In genomic region chr5:134133213-134133994, GRCh38 we compare ENCODE assay signal across 9 cellular contexts. TPM values are rescaled to one million over a fixed set of nuclear protein-coding genes. Genes with fewer than 3 reads are reported as not detected.
DNase-seq lines count a peak whose midpoint lies in the region; ATAC-seq lines count a peak whose summit lies in the region.
"Had no signal": no experiment of that assay in that cellular context is flagged by ENCODE, and none has a peak within 500 bp of the region (broad histone marks: within the 10 kb centered on the region; RNA-seq: fewer than 3 reads in every experiment).

No MANE protein-coding gene starts in this region.

- H3K27me3 ChIP-seq in H7 (ENCODE audit: control insufficient read depth, insufficient read depth, low read length) (no peaks in the 10 kb centered on the region), MG63 (no peaks in the 10 kb centered on the region)

- DNase-seq in H7 (peak; percentile 30), MG63 (no peak)
- DNase-seq in activated CD4-positive, CD25-positive, alpha-beta regulatory T cell treated with anti-CD3 and anti-CD28 coated beads, Interleukin-2, amount 50 U/mL, for 72 hours, result peak; percentile 34
- DNase-seq in effector CD4-positive, alpha-beta T cell, result peak; percentile 7
- DNase-seq in stimulated activated CD8-positive, alpha-beta memory T cell treated with anti-CD3 and anti-CD28 coated beads, Interleukin-4, amount 100 ng/mL, for 48 hours, result peak; percentile 27
- DNase-seq: anterior cingulate cortex, NCI-H187 treated with DMSO at 0.1 percent for 48 hours had no signal

- no peaks in the 10 kb centered on the region for H3K9me3 ChIP-seq in MG63

- ATAC-seq in HG03039 (IDR thresholded peaks at IDR 0.05; ENCODE audit: unreplicated experiment) (no peak), GM21825 (IDR thresholded peaks at IDR 0.05; ENCODE audit: unreplicated experiment) (no peak)

- H3K36me3 ChIP-seq in H7 (replicated peaks; ENCODE audit: control insufficient read depth, insufficient read depth, low read length) (peaks cover 12% of the 10 kb centered on the region), MG63 (peaks cover 85% of the 10 kb centered on the region)

- no peak overlapping the region for H3K4me3 ChIP-seq in H7 (ENCODE audit: insufficient read depth, low read depth, low read length)
- H3K4me3 ChIP-seq in MG63, result no peak overlapping the region

RNA-seq across cellular contexts. Expression of gene TCF7, which starts 18.9 kb away (rescaled TPM):
- total RNA-seq in H7 (2014; rRNA removed; shearing (Covaris generic)), result 2.4 and 3.7 TPM in 2 replicates
- total RNA-seq in MG63 (2014; rRNA removed; shearing (Covaris generic); ENCODE audit: low replicate concordance), result 8.9 and 12.0 TPM in 2 replicates

RNA-seq across cellular contexts. Expression of gene SKP1, which starts 43.3 kb away (rescaled TPM):
- total RNA-seq in H7 (2014; rRNA removed; shearing (Covaris generic)), result 287 and 332 TPM in 2 replicates
- 939 and 1,191 TPM in 2 replicates for total RNA-seq in MG63 (2014; rRNA removed; shearing (Covaris generic); ENCODE audit: low replicate concordance)
